1 cellular context compared by ENCODE assay signal in genomic region chr4:81421346-81422218, GRCh38.
TF ChIP-seq lines count a peak whose summit lies in the region.

No MANE protein-coding gene starts in this region.

TF ChIP-seq in K562, 482 proteins besides CTCF, POLR2A, EP300 and RAD21 (continued from another document and continues in another):
- TF ChIP-seq ZNF639 (CRISPR knock-in tag; conservative IDR thresholded peaks at IDR 0.05 in 1 of 2, IDR thresholded peaks at IDR 0.05 in 1 of 2) (peak in 1 of 2 experiments; percentile 65; a peak in 1 of 4 replicates), HEY1 (CRISPR knock-in tag; IDR thresholded peaks at IDR 0.05; ENCODE audit: borderline replicate concordance) (no peak), CBX2 (IDR thresholded peaks at IDR 0.05; ENCODE audit: insufficient read depth, low read length, poor library complexity, severe bottlenecking) (no peak), ZNF197 (CRISPR knock-in tag; IDR thresholded peaks at IDR 0.05; ENCODE audit: low read depth) (peak; percentile 29; the same call in 1 of the 2 replicates), TFAP4 (CRISPR knock-in tag; IDR thresholded peaks at IDR 0.05; ENCODE audit: borderline replicate concordance) (peak; percentile 81; the same call in 1 of the 2 replicates), NFIX (CRISPR knock-in tag; IDR thresholded peaks at IDR 0.05; ENCODE audit: low read depth) (no peak), DLX4 (CRISPR knock-in tag; IDR thresholded peaks at IDR 0.05) (no peak), CHD2 (IDR thresholded peaks at IDR 0.05; ENCODE audit: low read depth, low read length) (0 out of 2 replicates have a peak, but pooled peaks have one; percentile 10), CBX5 (IDR thresholded peaks at IDR 0.05; ENCODE audit: borderline replicate concordance, low read depth) (no peak), ZNF511 (CRISPR knock-in tag; IDR thresholded peaks at IDR 0.05) (no peak), RBM22 (IDR thresholded peaks at IDR 0.05; ENCODE audit: low read depth, low read length, poor library complexity, severe bottlenecking) (no peak), NCOA4 (IDR thresholded peaks at IDR 0.05; ENCODE audit: partially characterized antibody) (no peak), E4F1 (CRISPR knock-in tag; IDR thresholded peaks at IDR 0.05; ENCODE audit: borderline replicate concordance) (no peak), ZNF217 (CRISPR knock-in tag; IDR thresholded peaks at IDR 0.05) (no peak), ZNF133 (CRISPR knock-in tag; IDR thresholded peaks at IDR 0.05) (no peak), CBX1 (IDR thresholded peaks at IDR 0.05; ENCODE audit: low read depth) (no peak), ZMIZ1 (IDR thresholded peaks at IDR 0.05; ENCODE audit: low read depth in 2 of 2, low read length in 2 of 2) (peak in 1 of 2 experiments; percentile 83; a peak in 2 of 4 replicates), UBTF (IDR thresholded peaks at IDR 0.05; ENCODE audit: borderline replicate concordance in 1 of 2, low read depth in 2 of 2, low read length in 2 of 2) (no peak), ZNF140 (CRISPR knock-in tag; IDR thresholded peaks at IDR 0.05) (no peak), CHCHD3 (CRISPR knock-in tag; IDR thresholded peaks at IDR 0.05) (no peak), SRF (CRISPR knock-in tag; IDR thresholded peaks at IDR 0.05) (no peak), MED1 (CRISPR knock-in tag; IDR thresholded peaks at IDR 0.05; ENCODE audit: borderline replicate concordance) (no peak), HSF4 (CRISPR knock-in tag; IDR thresholded peaks at IDR 0.05; ENCODE audit: borderline replicate concordance) (no peak), ZNF280A (IDR thresholded peaks at IDR 0.05; ENCODE audit: low read depth, partially characterized antibody) (no peak), OTX1 (CRISPR knock-in tag; IDR thresholded peaks at IDR 0.05) (no peak), ZBTB5 (IDR thresholded peaks at IDR 0.05) (no peak), NFIC (IDR thresholded peaks at IDR 0.05) (peak; percentile 96), BRD4 (IDR thresholded peaks at IDR 0.05) (no peak), CREB5 (CRISPR knock-in tag; IDR thresholded peaks at IDR 0.05) (no peak), CCAR2 (IDR thresholded peaks at IDR 0.05; ENCODE audit: low read depth, low read length) (no peak), MITF (IDR thresholded peaks at IDR 0.05) (peak; percentile 93), POU5F1 (IDR thresholded peaks at IDR 0.05; ENCODE audit: borderline replicate concordance, low read depth, low read length, partially characterized antibody) (no peak), PKNOX1 (IDR thresholded peaks at IDR 0.05) (peak; percentile 54), PRPF4 (IDR thresholded peaks at IDR 0.05; ENCODE audit: insufficient read depth, low read depth, low read length, poor library complexity, severe bottlenecking) (no peak), PHF8 (IDR thresholded peaks at IDR 0.05; ENCODE audit: borderline replicate concordance, low read length) (peak; percentile 31; the same call in 1 of the 2 replicates)
